Comparison of ENCODE assay signal across 13 cellular contexts in the genomic region with DNA sequence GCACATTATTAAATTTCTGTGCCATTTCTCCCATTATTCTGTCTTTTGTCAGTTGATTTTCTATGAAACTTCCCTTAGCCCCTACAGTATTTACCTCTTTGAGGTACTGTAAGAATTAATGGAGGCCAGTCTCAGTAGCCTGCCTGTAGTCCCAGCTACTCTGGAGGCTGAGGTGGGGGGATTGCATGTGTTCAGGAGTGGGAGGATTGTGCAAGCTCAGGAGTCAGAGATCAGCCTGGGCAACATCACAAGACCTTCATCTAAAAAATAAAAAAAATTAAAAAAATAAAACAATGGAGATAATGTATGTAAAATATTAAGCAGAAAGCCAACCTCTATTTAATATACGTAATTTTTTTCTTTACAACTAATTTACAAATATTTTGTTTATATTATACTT.
DNase-seq lines count a peak whose midpoint lies in the region; ATAC-seq, FAIRE-seq and TF ChIP-seq lines count a peak whose summit lies in the region.
"Had no signal": no experiment of that assay in that cellular context is flagged by ENCODE, and none has a peak within 500 bp of the region (broad histone marks: within the 10 kb centered on the region; RNA-seq: fewer than 3 reads in every experiment).

No MANE protein-coding gene starts in this region.

- no peak overlapping the region for H2AFZ ChIP-seq in K562 (ENCODE audit: low read depth, low read length)

- ATAC-seq in stimulated activated naive CD8-positive, alpha-beta T cell treated with anti-CD3 and anti-CD28 coated beads, Interleukin-15, amount 100 ng/mL, for 72 hours = no peak
- ATAC-seq in Panc1 (no peak), K562 (no peak), GM19351 (IDR thresholded peaks at IDR 0.05; ENCODE audit: unreplicated experiment) (no peak)

- peaks cover 26% of the 10 kb centered on the region; the same call in 1 of the 2 replicates for H4K20me1 ChIP-seq in K562 (replicated peaks; ENCODE audit: control insufficient read depth, insufficient read depth, low read length)

- H3K4me3 ChIP-seq in Panc1 (ENCODE audit: low read depth in 2 of 2, low read length in 2 of 2) (no peak overlapping the region), K562 (no peak overlapping the region)
- H3K4me3 ChIP-seq: left ventricle myocardium inferior had no signal

- H3K9me3 ChIP-seq in Panc1 (ENCODE audit: control insufficient read depth, insufficient read depth, low read depth, low read length) (no peaks in the 10 kb centered on the region), K562 (replicated peaks; ENCODE audit: control insufficient read depth, insufficient read depth, low read depth, low read length) (no peaks in the 10 kb centered on the region)
- H3K9me3 ChIP-seq: left ventricle myocardium inferior had no signal

- POLR2A ChIA-PET in Panc1 (lab: Charles Lee) (interaction anchor here (0.5 to 1.3 kb wide), 4 partner anchors 12 to 33 kb away, joined by 3 to 12 read pairs (median 4); a partner anchor contains a TSS), K562 (lab: Yijun Ruan, JAX) (interaction anchor here (0.6 to 11.9 kb wide), 10 partner anchors 13 to 896 kb away, joined by 3 to 826 read pairs (median 142); a partner anchor contains a TSS)

- CTCF ChIA-PET in Panc1 (lab: Charles Lee) = no interaction called here
- CTCF ChIA-PET in K562 (lab: Yijun Ruan, JAX; ENCODE audit: low intra/inter-chr PET ratio) = no interaction called here

- H3K4me1 Mint-ChIP-seq in stimulated activated naive CD8-positive, alpha-beta T cell treated with anti-CD3 and anti-CD28 coated beads, Interleukin-15, Interleukin-2, amounts not matched to agents 100 ng/mL and 50 ng/mL, for 24 hours (ENCODE audit: low read depth) = peaks cover 54% of the 10 kb centered on the region
- H3K4me1 Mint-ChIP-seq in stimulated activated naive CD8-positive, alpha-beta T cell treated with anti-CD3 and anti-CD28 coated beads, Interleukin-15, amount 100 ng/mL, for 72 hours = peaks cover 37% of the 10 kb centered on the region

- FAIRE-seq in K562 (lab: Jason Lieb, UNC) = no peak

- TF ChIP-seq EP300 in K562 (IDR thresholded peaks at IDR 0.05; ENCODE audit: low read length) = no peak

- no peaks in the 10 kb centered on the region for H3K9me1 ChIP-seq in K562 (ENCODE audit: control insufficient read depth, insufficient read depth, low read length)

- peak overlapping the region; percentile 24 for H3K4me2 ChIP-seq in K562 (ENCODE audit: insufficient read depth, low read length)

- intact Hi-C loops in Panc1 (cut with micrococcal nuclease; ENCODE audit: unreplicated experiment) = no loop called here
- intact Hi-C loops in K562 (cut with micrococcal nuclease) = loop anchor here (10.0 kb wide), 4 partner anchors 380 to 1630 kb away; a partner anchor contains a TSS

- H3K79me2 ChIP-seq in K562 (ENCODE audit: control insufficient read depth, insufficient read depth, low read length) = peaks cover 91% of the 10 kb centered on the region

- no peaks in the 10 kb centered on the region for H3K9me3 Mint-ChIP-seq in stimulated activated naive CD8-positive, alpha-beta T cell treated with anti-CD3 and anti-CD28 coated beads, Interleukin-15, Interleukin-2, amounts not matched to agents 100 ng/mL and 50 ng/mL, for 24 hours
- H3K9me3 Mint-ChIP-seq in stimulated activated naive CD8-positive, alpha-beta T cell treated with anti-CD3 and anti-CD28 coated beads, Interleukin-15, amount 100 ng/mL, for 72 hours = no peaks in the 10 kb centered on the region

- H3K27ac ChIP-seq in Panc1 (ENCODE audit: low read length) (peak overlapping the region; percentile 14; the same call in 1 of the 2 replicates), K562 (ENCODE audit: extremely low read depth, low read depth, low read length) (peak overlapping the region; percentile 88), substantia nigra (ENCODE audit: low read depth, low read length, poor library complexity, severe bottlenecking) (no peak overlapping the region)
- H3K27ac ChIP-seq: left ventricle myocardium inferior had no signal

- H3K4me1 ChIP-seq in Panc1 (ENCODE audit: control insufficient read depth, insufficient read depth, low read length) = peaks cover 12% of the 10 kb centered on the region; the same call in 1 of the 2 replicates
- H3K4me1 ChIP-seq in K562 (replicated peaks in 1 of 2; ENCODE audit: control insufficient read depth in 2 of 2, insufficient read depth in 2 of 2, low read length in 2 of 2) = peaks cover 7 to 13% of the 10 kb centered on the region in 2 experiments; a peak in 4 of 5 replicates

- H3K9ac ChIP-seq in K562 (ENCODE audit: insufficient read depth in 1 of 2, low read depth in 2 of 2, low read length in 2 of 2) = peak overlapping the region; percentile 76 to 98; a peak in 3 of 4 replicates

- DNase-seq in stimulated activated naive CD8-positive, alpha-beta T cell treated with anti-CD3 and anti-CD28 coated beads, Interleukin-15, amount 100 ng/mL, for 72 hours = no peak
- DNase-seq in Panc1 (ENCODE audit: low read depth, low spot score) = no peak
- peak in 1 of 4 experiments; percentile 69 for DNase-seq in K562 (ENCODE audit: extremely low read depth in 1 of 4, low spot score in 3 of 4)
- no peak for DNase-seq in NOMO-1 treated with DMSO at 0.1 percent for 48 hours (lab: John Stamatoyannopoulos, UW; ENCODE audit: unreplicated experiment)
- no peak for DNase-seq in OCI-M2 (lab: John Stamatoyannopoulos, UW; ENCODE audit: unreplicated experiment)
- DNase-seq in substantia nigra (lab: John Stamatoyannopoulos, UW) = no peak
- DNase-seq: cortex of kidney; left ventricle myocardium inferior; MV-4-11; NCI-H2171 treated with DMSO at 0.1 percent for 48 hours; stimulated activated CD4-positive, alpha-beta T cell treated with anti-CD3 and anti-CD28 coated beads, Interleukin-2, amount 100 ng/mL, for 48 hours had no signal

- no peak for TF ChIP-seq POLR2A in K562 (conservative IDR thresholded peaks at IDR 0.05)

- no peak overlapping the region for H3K4me3 Mint-ChIP-seq in stimulated activated naive CD8-positive, alpha-beta T cell treated with anti-CD3 and anti-CD28 coated beads, Interleukin-15, Interleukin-2, amounts not matched to agents 100 ng/mL and 50 ng/mL, for 24 hours
- no peak overlapping the region for H3K4me3 Mint-ChIP-seq in stimulated activated naive CD8-positive, alpha-beta T cell treated with anti-CD3 and anti-CD28 coated beads, Interleukin-15, amount 100 ng/mL, for 72 hours

- 7% methylated on average over 1 of the region's 1 CpG for whole genome bisulfite sequencing in K562 (ENCODE audit: insufficient coverage, low coverage, missing lambda C conversion rate)

- H3K27ac Mint-ChIP-seq in stimulated activated naive CD8-positive, alpha-beta T cell treated with anti-CD3 and anti-CD28 coated beads, Interleukin-15, Interleukin-2, amounts not matched to agents 100 ng/mL and 50 ng/mL, for 24 hours = peak overlapping the region; percentile 74
- peak overlapping the region in 1 of 2 donors; percentile 90 for H3K27ac Mint-ChIP-seq in stimulated activated naive CD8-positive, alpha-beta T cell treated with anti-CD3 and anti-CD28 coated beads, Interleukin-15, amount 100 ng/mL, for 72 hours

- H3K27me3 ChIP-seq in Panc1 (ENCODE audit: control insufficient read depth, insufficient read depth, low read length) (no peaks in the 10 kb centered on the region), K562 (ENCODE audit: control insufficient read depth in 2 of 2, insufficient read depth in 2 of 2, low read length in 2 of 2) (no peaks in the 10 kb centered on the region; a peak in 1 of 5 replicates)

- no peak for TF ChIP-seq RAD21 in K562 (CRISPR knock-in tag; conservative IDR thresholded peaks at IDR 0.05 in 1 of 2, IDR thresholded peaks at IDR 0.05 in 1 of 2)

- no peaks in the 10 kb centered on the region for H3K27me3 Mint-ChIP-seq in stimulated activated naive CD8-positive, alpha-beta T cell treated with anti-CD3 and anti-CD28 coated beads, Interleukin-15, Interleukin-2, amounts not matched to agents 100 ng/mL and 50 ng/mL, for 24 hours
- no peaks in the 10 kb centered on the region for H3K27me3 Mint-ChIP-seq in stimulated activated naive CD8-positive, alpha-beta T cell treated with anti-CD3 and anti-CD28 coated beads, Interleukin-15, amount 100 ng/mL, for 72 hours

- TF ChIP-seq CTCF in Panc1 (IDR thresholded peaks at IDR 0.05) (no peak), K562 (IDR thresholded peaks at IDR 0.05 in 2 of 3, conservative IDR thresholded peaks at IDR 0.05 in 1 of 3; ENCODE audit: insufficient read depth in 2 of 3, low read depth in 1 of 3, low read length in 3 of 3) (no peak)

- H3K36me3 Mint-ChIP-seq in stimulated activated naive CD8-positive, alpha-beta T cell treated with anti-CD3 and anti-CD28 coated beads, Interleukin-15, Interleukin-2, amounts not matched to agents 100 ng/mL and 50 ng/mL, for 24 hours (ENCODE audit: low read depth) = peaks cover 3% of the 10 kb centered on the region

- in situ Hi-C loops in Panc1 (cut with HindIII; ENCODE audit: low pct_unique_long_range_greater_than_20kb, low sequenced_read_pairs) = no loop called here
- in situ Hi-C loops in K562 (cut with MboI) = loop anchor here (10.0 kb wide), 1 partner anchor 1710 kb away; a partner anchor contains a TSS

- H3K36me3 ChIP-seq in Panc1 (ENCODE audit: control insufficient read depth, insufficient read depth, low read length) = peaks cover 3% of the 10 kb centered on the region
- H3K36me3 ChIP-seq in K562 (ENCODE audit: control insufficient read depth, insufficient read depth, low read length) = peaks cover 39% of the 10 kb centered on the region

- no TSS peak for BruUV-seq in Panc1 (replicated peaks; lab: Mats Ljungman, UMichigan)
- no TSS peak for BruUV-seq in K562 (replicated peaks; lab: Mats Ljungman, UMichigan)

TF ChIP-seq in K562, 482 proteins besides CTCF, POLR2A, EP300 and RAD21 (continues in another document):
- TF ChIP-seq, protein P1, sequence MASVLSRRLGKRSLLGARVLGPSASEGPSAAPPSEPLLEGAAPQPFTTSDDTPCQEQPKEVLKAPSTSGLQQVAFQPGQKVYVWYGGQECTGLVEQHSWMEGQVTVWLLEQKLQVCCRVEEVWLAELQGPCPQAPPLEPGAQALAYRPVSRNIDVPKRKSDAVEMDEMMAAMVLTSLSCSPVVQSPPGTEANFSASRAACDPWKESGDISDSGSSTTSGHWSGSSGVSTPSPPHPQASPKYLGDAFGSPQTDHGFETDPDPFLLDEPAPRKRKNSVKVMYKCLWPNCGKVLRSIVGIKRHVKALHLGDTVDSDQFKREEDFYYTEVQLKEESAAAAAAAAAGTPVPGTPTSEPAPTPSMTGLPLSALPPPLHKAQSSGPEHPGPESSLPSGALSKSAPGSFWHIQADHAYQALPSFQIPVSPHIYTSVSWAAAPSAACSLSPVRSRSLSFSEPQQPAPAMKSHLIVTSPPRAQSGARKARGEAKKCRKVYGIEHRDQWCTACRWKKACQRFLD (CRISPR knock-in tag; IDR thresholded peaks at IDR 0.05) = no peak
- peak in 1 of 2 experiments; percentile 50; a peak in 1 of 4 replicates for TF ChIP-seq MAZ (CRISPR knock-in tag; conservative IDR thresholded peaks at IDR 0.05 in 1 of 2, IDR thresholded peaks at IDR 0.05 in 1 of 2)
- TF ChIP-seq ZSCAN32 (CRISPR knock-in tag; IDR thresholded peaks at IDR 0.05) = 0 out of 2 replicates have a peak, but pooled peaks have one; percentile 12
